In the genomic region with DNA sequence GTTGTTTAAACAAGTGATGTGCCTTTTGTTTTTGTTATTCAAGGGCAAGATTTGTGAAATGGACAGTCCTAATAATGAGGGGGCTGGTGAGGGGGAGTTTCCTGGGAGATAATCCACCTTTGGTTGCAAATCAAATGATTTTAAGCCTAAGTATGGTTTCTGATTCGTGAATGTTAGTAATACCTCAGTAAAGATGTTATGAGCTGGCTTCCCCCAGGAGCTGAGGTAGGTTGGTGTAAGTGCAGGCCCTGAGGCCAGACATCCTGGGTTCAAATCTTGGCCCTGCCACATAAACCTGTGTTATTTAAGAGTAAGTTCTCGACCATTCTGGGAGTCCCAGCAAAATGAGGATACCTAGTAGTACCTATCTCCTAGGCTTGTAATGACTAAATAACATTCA, we compare ENCODE assay signal across 9 cellular contexts. TPM values are rescaled to one million over a fixed set of nuclear protein-coding genes. Genes with fewer than 3 reads are reported as not detected.
A peak's percentile ranks its signal among the peaks of the same experiment; 100 is the strongest.
DNase-seq lines count a peak whose midpoint lies in the region; ATAC-seq and TF ChIP-seq lines count a peak whose summit lies in the region.
"Had no signal": no experiment of that assay in that cellular context is flagged by ENCODE, and none has a peak within 500 bp of the region (broad histone marks: within the 10 kb centered on the region; RNA-seq: fewer than 3 reads in every experiment).

No MANE protein-coding gene starts in this region.

- intact Hi-C loops in PC-9 (cut with micrococcal nuclease; ENCODE audit: unreplicated experiment) = loop anchor here (5.0 kb wide), 2 partner anchors 61 to 84 kb away; a partner anchor contains a TSS

- no peak for ATAC-seq in GM21360 (IDR thresholded peaks at IDR 0.05; ENCODE audit: unreplicated experiment)
- ATAC-seq in GM19023 (IDR thresholded peaks at IDR 0.05; ENCODE audit: unreplicated experiment) = no peak
- no peak for ATAC-seq in HG03135 (IDR thresholded peaks at IDR 0.05; ENCODE audit: unreplicated experiment)

- H3K27ac ChIP-seq in PC-9 = peak overlapping the region; percentile 44
- H3K27ac ChIP-seq in skeletal muscle tissue (ENCODE audit: low read depth, low read length) = peak overlapping the region; percentile 68

- H3K9ac ChIP-seq in ES-I3 (ENCODE audit: low read depth, low read length) (peak overlapping the region; percentile 76; the same call in 1 of the 2 replicates), skeletal muscle tissue (ENCODE audit: low read depth in 1 of 3, low read length in 3 of 3) (peak overlapping the region in 2 of 3 donors; percentile 92 to 96)

- CTCF ChIA-PET in PC-9 (lab: Charles Lee) = no interaction called here

- H3K79me2 ChIP-seq in PC-9 (ENCODE audit: low read depth) = peaks cover 26% of the 10 kb centered on the region

- DNase-seq in PC-9 = no peak
- DNase-seq in epithelial cell of proximal tubule (ENCODE audit: low read depth) = no peak
- DNase-seq in SIG-M5 (lab: John Stamatoyannopoulos, UW) = no peak
- DNase-seq: activated effector memory CD4-positive, alpha-beta T cell treated with anti-CD3 and anti-CD28 coated beads, Interleukin-2, amount 50 U/mL, for 16 hours had no signal

- H3K4me1 ChIP-seq in ES-I3 (ENCODE audit: insufficient read depth, low read length) (no peaks in the 10 kb centered on the region), PC-9 (replicated peaks; ENCODE audit: insufficient read depth) (peaks cover 18% of the 10 kb centered on the region; the same call in 1 of the 2 replicates), skeletal muscle tissue (ENCODE audit: control insufficient read depth in 3 of 3, insufficient read depth in 3 of 3, low read length in 3 of 3) (peaks cover 19 to 27% (median 20%) of the 10 kb centered on the region in 3 donors)

- H3K4me3 ChIP-seq in PC-9 (peak overlapping the region; percentile 93; the same call in 1 of the 2 replicates), epithelial cell of proximal tubule (ENCODE audit: low read depth, low read length) (peak overlapping the region; percentile 92), skeletal muscle tissue (ENCODE audit: low read length in 3 of 3) (peak overlapping the region in 2 of 3 donors; percentile 93 to 99)

- peaks cover 2% of the 10 kb centered on the region; the same call in 1 of the 2 replicates for H3F3A ChIP-seq in PC-9 (ENCODE audit: insufficient read depth, low read depth)

- peak overlapping the region; percentile 98; the same call in 1 of the 2 replicates for H2AFZ ChIP-seq in PC-9

- H3K27me3 ChIP-seq in PC-9 (ENCODE audit: insufficient read depth, low read depth) (no peaks in the 10 kb centered on the region), skeletal muscle tissue (ENCODE audit: control insufficient read depth in 3 of 3, insufficient read depth in 3 of 3, low read length in 3 of 3) (no peaks in the 10 kb centered on the region)

- no peaks in the 10 kb centered on the region for H3K9me2 ChIP-seq in PC-9 (ENCODE audit: insufficient read depth)

- H3K4me2 ChIP-seq in PC-9 = peak overlapping the region; percentile 99

- no TSS peak for BruUV-seq in PC-9 (replicated peaks; lab: Mats Ljungman, UMichigan)

- no peaks in the 10 kb centered on the region for H3K36me3 ChIP-seq in ES-I3 (ENCODE audit: insufficient read depth, low read length)
- H3K36me3 ChIP-seq in PC-9 (ENCODE audit: low read depth) = no peaks in the 10 kb centered on the region
- H3K36me3 ChIP-seq in skeletal muscle tissue (ENCODE audit: control insufficient read depth in 3 of 3, insufficient read depth in 3 of 3, low read length in 3 of 3) = peaks cover 0 to 3% (median 0%) of the 10 kb centered on the region in 3 donors

- POLR2A ChIA-PET in PC-9 (lab: Charles Lee; ENCODE audit: unreplicated experiment) = interaction anchor here (1.4 kb wide), 1 partner anchor 50 kb away, joined by 8 read pairs; no protein-coding TSS in a partner anchor

- H4K20me1 ChIP-seq in PC-9 (ENCODE audit: insufficient read depth) = no peaks in the 10 kb centered on the region

- no peaks in the 10 kb centered on the region for H3K9me3 ChIP-seq in ES-I3 (ENCODE audit: control insufficient read depth, insufficient read depth, low read length)
- no peaks in the 10 kb centered on the region for H3K9me3 ChIP-seq in PC-9 (ENCODE audit: insufficient read depth, low read depth)
- no peaks in the 10 kb centered on the region for H3K9me3 ChIP-seq in skeletal muscle tissue (ENCODE audit: control insufficient read depth in 3 of 3, low read length in 3 of 3)

- no peak for TF ChIP-seq CTCF in PC-9 (conservative IDR thresholded peaks at IDR 0.05)
- no peak for TF ChIP-seq CTCF in epithelial cell of proximal tubule (conservative IDR thresholded peaks at IDR 0.05; ENCODE audit: low read depth, low read length)

RNA-seq across cellular contexts. Expression of a gene that starts 1.5 kb away (rescaled TPM):
- total RNA-seq in PC-9 (2021) = 27.2 and 37.9 TPM in 2 replicates
- total RNA-seq in epithelial cell of proximal tubule = 4.1 and 6.7 TPM in 2 replicates
- 16.2 TPM for total RNA-seq in skeletal muscle tissue

RNA-seq across cellular contexts. Expression of a gene that starts 13.1 kb away (rescaled TPM):
- total RNA-seq in PC-9 (2021) (not detected in 2 replicates), epithelial cell of proximal tubule (not detected in 2 replicates), skeletal muscle tissue (not detected)

RNA-seq across cellular contexts. Expression of a gene that starts 36.2 kb away (rescaled TPM):
- total RNA-seq in PC-9 (2021) = 37.3 and 43.3 TPM in 2 replicates
- total RNA-seq in epithelial cell of proximal tubule = 0.36 TPM in 1 of 2 replicates, not detected in the other
- total RNA-seq in skeletal muscle tissue = 3.1 TPM
